In genomic region chr5:118450924-118451332, GRCh38 we compare ENCODE assay signal across 2 cellular contexts.
A peak's percentile ranks its signal among the peaks of the same experiment; 100 is the strongest.
TF ChIP-seq lines count a peak whose summit lies in the region.

No MANE protein-coding gene starts in this region.

TF ChIP-seq in GM23338, 12 proteins besides CTCF, POLR2A, EP300 and RAD21:
- TF ChIP-seq CREB1 (CRISPR knock-in tag; IDR thresholded peaks at IDR 0.05; ENCODE audit: low read depth) = no peak
- no peak for TF ChIP-seq EZH2 (IDR thresholded peaks at IDR 0.05; ENCODE audit: low read depth, unreplicated experiment)
- TF ChIP-seq ETS1 (IDR thresholded peaks at IDR 0.05) = no peak
- TF ChIP-seq REST (IDR thresholded peaks at IDR 0.05; ENCODE audit: unreplicated experiment) = no peak
- no peak for TF ChIP-seq ZNF331 (CRISPR knock-in tag; IDR thresholded peaks at IDR 0.05; ENCODE audit: low read depth)
- TF ChIP-seq ZNF462 (CRISPR knock-in tag; IDR thresholded peaks at IDR 0.05) = no peak
- no peak for TF ChIP-seq EZH2phosphoT487 (IDR thresholded peaks at IDR 0.05; ENCODE audit: unreplicated experiment)
- no peak for TF ChIP-seq JUNB (IDR thresholded peaks at IDR 0.05; ENCODE audit: unreplicated experiment)
- no peak for TF ChIP-seq ZNF114 (CRISPR knock-in tag; IDR thresholded peaks at IDR 0.05)
- no peak; the same call in 1 of the 2 replicates for TF ChIP-seq NANOG (IDR thresholded peaks at IDR 0.05; ENCODE audit: borderline replicate concordance)
- TF ChIP-seq POLR2AphosphoS5 (IDR thresholded peaks at IDR 0.05; ENCODE audit: low read depth) = no peak
- TF ChIP-seq STAT1 (IDR thresholded peaks at IDR 0.05; ENCODE audit: unreplicated experiment) = no peak

TF ChIP-seq in H1, 55 proteins besides CTCF, POLR2A, EP300 and RAD21:
- TF ChIP-seq YY1 (IDR thresholded peaks at IDR 0.05; ENCODE audit: low read depth, low read length) (no peak), JUND (IDR thresholded peaks at IDR 0.05; ENCODE audit: low read length) (no peak), SIRT6 (IDR thresholded peaks at IDR 0.05; ENCODE audit: low read length) (no peak), CHD7 (IDR thresholded peaks at IDR 0.05; ENCODE audit: insufficient replicate concordance, low read length) (peak; percentile 63), SRF (IDR thresholded peaks at IDR 0.05; ENCODE audit: low read depth, low read length) (no peak), CEBPB (IDR thresholded peaks at IDR 0.05; ENCODE audit: low read depth, low read length) (no peak)
